21 cellular contexts compared by ENCODE assay signal in genomic region chr2:9982248-9982647, GRCh38. TPM values are rescaled to one million over a fixed set of nuclear protein-coding genes. Genes with fewer than 3 reads are reported as not detected.
DNase-seq lines count a peak whose midpoint lies in the region; ATAC-seq and TF ChIP-seq lines count a peak whose summit lies in the region.
"Had no signal": no experiment of that assay in that cellular context is flagged by ENCODE, and none has a peak within 500 bp of the region (broad histone marks: within the 10 kb centered on the region; RNA-seq: fewer than 3 reads in every experiment).

No MANE protein-coding gene starts in this region.

- H3K4me1 Mint-ChIP-seq in progenitor cell of endocrine pancreas (ENCODE audit: low read depth), result no peaks in the 10 kb centered on the region

- ATAC-seq in HG03460 (IDR thresholded peaks at IDR 0.05; ENCODE audit: unreplicated experiment), result no peak

- TF ChIP-seq CTCF in AG04449 (IDR thresholded peaks at IDR 0.05; ENCODE audit: insufficient read depth, low read length, missing control alignments), result no peak
- no peak for TF ChIP-seq CTCF in choroid plexus epithelial cell (conservative IDR thresholded peaks at IDR 0.05; ENCODE audit: low read depth, low read length)
- TF ChIP-seq CTCF in progenitor cell of endocrine pancreas (IDR thresholded peaks at IDR 0.05; ENCODE audit: unreplicated experiment), result no peak

- no peaks in the 10 kb centered on the region for H3K36me3 ChIP-seq in mesenchymal stem cell (ENCODE audit: control insufficient read depth in 1 of 2, insufficient read depth in 2 of 2, low read depth in 1 of 2, low read length in 2 of 2)
- H3K36me3 ChIP-seq: BE2C had no signal

- H3K36me3 Mint-ChIP-seq in progenitor cell of endocrine pancreas (ENCODE audit: insufficient read depth), result peaks cover 12% of the 10 kb centered on the region

- no peak overlapping the region for H3K27ac ChIP-seq in mesenchymal stem cell (ENCODE audit: low read length, poor library complexity, severe bottlenecking)

- no peak overlapping the region for H3K14ac ChIP-seq in mesenchymal stem cell (ENCODE audit: low read length in 2 of 2)

- no peaks in the 10 kb centered on the region for H3K27me3 Mint-ChIP-seq in progenitor cell of endocrine pancreas

- no peak overlapping the region for H3K27ac Mint-ChIP-seq in progenitor cell of endocrine pancreas
- H3K27ac Mint-ChIP-seq: activated B cell treated with CpG ODN at 0.5 μM for 24 hours, nephron progenitor cell had no signal

- no peak overlapping the region for H2BK5ac ChIP-seq in mesenchymal stem cell (ENCODE audit: low read depth, low read length, poor library complexity, severe bottlenecking)

- no peak overlapping the region for H4K8ac ChIP-seq in mesenchymal stem cell (ENCODE audit: low read length)

- H2BK12ac ChIP-seq in mesenchymal stem cell (ENCODE audit: low read length in 2 of 2), result no peak overlapping the region

- H3K27me3 ChIP-seq in mesenchymal stem cell (ENCODE audit: control insufficient read depth in 1 of 2, insufficient read depth in 1 of 2, low read length in 2 of 2), result no peaks in the 10 kb centered on the region
- H3K27me3 ChIP-seq: BE2C had no signal

- CTCF ChIA-PET in AG04449 (lab: Yijun Ruan, JAX), result interaction anchor here (1.1 to 8.4 kb wide), 9 partner anchors 11 to 212 kb away, joined by 3 to 67 read pairs (median 14); no protein-coding TSS in a partner anchor

- peak; percentile 80 for DNase-seq in AG04449 (ENCODE audit: low read depth, low spot score)
- peak; percentile 94 for DNase-seq in HCEC 1CT
- DNase-seq in choroid plexus epithelial cell (ENCODE audit: low read depth), result peak; percentile 62
- DNase-seq in mesenchymal stem cell, result no peak
- DNase-seq in progenitor cell of endocrine pancreas (ENCODE audit: low spot score, unreplicated experiment), result no peak
- no peak for DNase-seq in OCI-M2 (lab: John Stamatoyannopoulos, UW; ENCODE audit: unreplicated experiment)
- no peak for DNase-seq in activated T-cell treated with anti-CD3 and anti-CD28 coated beads, Interleukin-2, amount 50 U/mL, for 1 hour
- DNase-seq: activated B cell treated with CpG ODN at 0.5 μM for 24 hours; activated CD8-positive, alpha-beta memory T cell treated with anti-CD3 and anti-CD28 coated beads, Interleukin-2, amount 50 U/mL, for 4 hours; activated naive CD4-positive, alpha-beta T cell treated with anti-CD3 and anti-CD28 coated beads, Interleukin-2, amount 50 U/mL, for 16 hours; BE2C; H7; Karpas-422; NCI-H1694; NCI-H510A; nephron progenitor cell; PC-9; retina; stimulated activated CD4-positive, alpha-beta T cell treated with anti-CD3 and anti-CD28 coated beads, Interleukin-4, amount 100 ng/mL, for 24 hours had no signal

- H3K23ac ChIP-seq in mesenchymal stem cell (ENCODE audit: low read length in 2 of 2), result no peak overlapping the region

- no peak overlapping the region for H3K4ac ChIP-seq in mesenchymal stem cell (ENCODE audit: low read depth in 1 of 2, low read length in 2 of 2)

- H2AK5ac ChIP-seq in mesenchymal stem cell (ENCODE audit: low read length, severe bottlenecking), result no peak overlapping the region

- H3K18ac ChIP-seq in mesenchymal stem cell (ENCODE audit: low read depth in 1 of 2, low read length in 2 of 2), result no peak overlapping the region

- no peak overlapping the region for H2AFZ ChIP-seq in mesenchymal stem cell (ENCODE audit: low read depth, low read length)
- H2AFZ ChIP-seq: PC-9 had no signal

- no peaks in the 10 kb centered on the region for H3K9me3 ChIP-seq in mesenchymal stem cell (ENCODE audit: control insufficient read depth, low read length)
- H3K9me3 ChIP-seq: BE2C had no signal

- WGBS in mesenchymal stem cell, result 82% methylated on average over 8 of the region's 8 CpGs

- no peaks in the 10 kb centered on the region for H3K79me1 ChIP-seq in mesenchymal stem cell (replicated peaks; ENCODE audit: low read length, poor library complexity, severe bottlenecking)

- no peaks in the 10 kb centered on the region for H3K9me3 Mint-ChIP-seq in progenitor cell of endocrine pancreas (ENCODE audit: low read depth)
- H3K9me3 Mint-ChIP-seq: central memory CD8-positive, alpha-beta T cell had no signal

- H3K4me3 Mint-ChIP-seq in progenitor cell of endocrine pancreas (ENCODE audit: low read depth), result no peak overlapping the region
- H3K4me3 Mint-ChIP-seq: activated B cell treated with CpG ODN at 0.5 μM for 24 hours; central memory CD8-positive, alpha-beta T cell; nephron progenitor cell had no signal

- H3K4me3 ChIP-seq in AG04449 (ENCODE audit: low read depth, low read length), result no peak overlapping the region
- no peak overlapping the region for H3K4me3 ChIP-seq in choroid plexus epithelial cell (ENCODE audit: low read depth, low read length)
- H3K4me3 ChIP-seq in mesenchymal stem cell (ENCODE audit: insufficient read depth in 1 of 2, low read depth in 1 of 2, low read length in 2 of 2), result peak overlapping the region in 1 of 2 experiments; percentile 55
- H3K4me3 ChIP-seq: PC-9 had no signal

- no peak overlapping the region for H2BK120ac ChIP-seq in mesenchymal stem cell (ENCODE audit: low read depth, low read length)

- peaks cover 11% of the 10 kb centered on the region for H3K4me1 ChIP-seq in mesenchymal stem cell (ENCODE audit: control insufficient read depth, insufficient read depth, low read depth, low read length)
- H3K4me1 ChIP-seq: BE2C had no signal

- peak overlapping the region; percentile 40 for H2BK15ac ChIP-seq in mesenchymal stem cell (ENCODE audit: low read depth, poor library complexity, severe bottlenecking)

- POLR2A ChIA-PET in AG04449 (lab: Yijun Ruan, JAX), result no interaction called here

- H3K4me2 ChIP-seq in mesenchymal stem cell (ENCODE audit: low read length, poor library complexity, severe bottlenecking), result no peak overlapping the region
- H3K4me2 ChIP-seq: PC-9 had no signal

- peak overlapping the region; percentile 74 for H3K9ac ChIP-seq in mesenchymal stem cell (ENCODE audit: low read length)

- no peak overlapping the region for H4K91ac ChIP-seq in mesenchymal stem cell (ENCODE audit: low read length)

RNA-seq across cellular contexts. Expression of gene GRHL1, which starts 30.8 kb away (rescaled TPM):
- 0.18 TPM for polyA plus RNA-seq in mesenchymal stem cell (2013, experiment 1 of 2)
- polyA plus RNA-seq in mesenchymal stem cell (2013, experiment 2 of 2), result 0.16 TPM
- 13.4 and 14.4 TPM in 2 replicates for total RNA-seq in progenitor cell of endocrine pancreas

Comparison
In these comparisons a context has a peak if more than half of its experiments do, and no peak if none do; other contexts are left out.
1. DNase-seq: peak in AG04449 (single experiment), HCEC 1CT (single experiment) and choroid plexus epithelial cell (single experiment); none in mesenchymal stem cell (single experiment), progenitor cell of endocrine pancreas (single experiment), OCI-M2 (single experiment) and activated T-cell treated with anti-CD3 and anti-CD28 coated beads, Interleukin-2, amount 50 U/mL, for 1 hour (single experiment).